Comparison of ENCODE assay signal across 13 cellular contexts in the genomic region with DNA sequence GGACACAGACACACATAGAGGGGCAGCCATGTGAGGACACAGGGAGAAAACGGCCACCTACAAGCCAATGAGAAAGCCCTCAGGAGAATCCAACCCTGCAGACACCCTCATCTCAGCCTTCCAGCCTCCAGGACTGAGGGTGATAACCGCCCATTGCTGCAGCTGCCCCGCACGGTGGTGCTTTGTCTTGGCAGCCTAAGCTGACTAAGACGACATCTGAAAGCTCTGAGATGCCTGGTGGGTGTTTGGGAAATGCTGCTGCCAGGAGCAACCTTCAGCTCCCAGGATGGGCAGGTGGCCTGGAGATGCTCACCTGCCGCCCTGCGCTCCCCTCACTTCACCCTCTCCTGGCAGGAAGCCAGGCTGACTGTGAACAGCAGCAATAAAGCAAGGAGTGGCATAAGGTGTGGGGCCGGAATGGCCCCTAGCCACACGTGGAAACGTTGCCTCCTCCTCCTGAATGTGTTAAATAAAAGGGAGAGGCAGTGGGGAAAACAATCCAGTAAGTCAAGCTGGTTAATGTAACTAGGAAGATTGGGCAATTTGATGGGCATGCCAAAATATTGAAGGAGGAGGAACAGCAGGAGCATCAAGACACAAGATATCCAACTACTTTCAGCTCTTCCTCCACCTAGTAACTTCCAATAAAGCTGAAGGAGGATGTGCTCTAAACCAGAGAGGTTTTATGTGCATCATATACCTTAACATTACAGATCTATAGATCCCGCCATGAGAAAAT.
A peak's percentile ranks its signal among the peaks of the same experiment; 100 is the strongest.
DNase-seq lines count a peak whose midpoint lies in the region; ATAC-seq and TF ChIP-seq lines count a peak whose summit lies in the region.
"Had no signal": no experiment of that assay in that cellular context is flagged by ENCODE, and none has a peak within 500 bp of the region (broad histone marks: within the 10 kb centered on the region; RNA-seq: fewer than 3 reads in every experiment).

No MANE protein-coding gene starts in this region.

- TF ChIP-seq RAD21 in liver (IDR thresholded peaks at IDR 0.05) = no peak

- intact Hi-C loops in left ventricle myocardium inferior (cut with micrococcal nuclease) = no loop called here
- intact Hi-C loops in left cardiac atrium (cut with DNase I) = no loop called here

- H2BK5ac ChIP-seq in mesenchymal stem cell (ENCODE audit: low read depth, low read length, poor library complexity, severe bottlenecking) = no peak overlapping the region

- H3K4me1 ChIP-seq in left ventricle myocardium inferior (peaks cover 58% of the 10 kb centered on the region), liver (ENCODE audit: control insufficient read depth in 4 of 4, insufficient read depth in 4 of 4, low read length in 3 of 4) (peaks cover 28 to 62% (median 51%) of the 10 kb centered on the region in 4 donors), mesenchymal stem cell (ENCODE audit: control insufficient read depth, insufficient read depth, low read depth, low read length) (peaks cover 19% of the 10 kb centered on the region)

- H4K91ac ChIP-seq in mesenchymal stem cell (ENCODE audit: low read length) = no peak overlapping the region

- peak overlapping the region in 1 of 2 experiments; percentile 25 for H3K18ac ChIP-seq in mesenchymal stem cell (ENCODE audit: low read depth in 1 of 2, low read length in 2 of 2)

- H3K27me3 ChIP-seq in left ventricle myocardium inferior (ENCODE audit: low read depth) (no peaks in the 10 kb centered on the region), liver (ENCODE audit: control insufficient read depth in 4 of 4, insufficient read depth in 4 of 4, low read length in 3 of 4) (no peaks in the 10 kb centered on the region), mesenchymal stem cell (ENCODE audit: control insufficient read depth in 1 of 2, insufficient read depth in 1 of 2, low read length in 2 of 2) (peaks cover 0 to 16% of the 10 kb centered on the region in 2 experiments)
- H3K27me3 ChIP-seq: body of pancreas, left lung had no signal

- TF ChIP-seq CTCF in left ventricle myocardium inferior (IDR thresholded peaks at IDR 0.05; ENCODE audit: borderline replicate concordance) (no peak), liver (IDR thresholded peaks at IDR 0.05; ENCODE audit: low read depth, low read length, missing input control) (no peak)

- no peak overlapping the region for H2AFZ ChIP-seq in mesenchymal stem cell (ENCODE audit: low read depth, low read length)

- H2AK5ac ChIP-seq in mesenchymal stem cell (ENCODE audit: low read length, severe bottlenecking) = no peak overlapping the region

- no peaks in the 10 kb centered on the region for H3K9me3 ChIP-seq in left ventricle myocardium inferior (replicated peaks)
- H3K9me3 ChIP-seq in liver (ENCODE audit: control insufficient read depth in 4 of 4, low read length in 3 of 4) = no peaks in the 10 kb centered on the region
- no peaks in the 10 kb centered on the region for H3K9me3 ChIP-seq in mesenchymal stem cell (ENCODE audit: control insufficient read depth, low read length)
- H3K9me3 ChIP-seq: body of pancreas, left lung had no signal

- H2BK15ac ChIP-seq in mesenchymal stem cell (ENCODE audit: low read depth, poor library complexity, severe bottlenecking) = no peak overlapping the region

- DNase-seq in left ventricle myocardium inferior = no peak
- no peak for DNase-seq in left cardiac atrium
- peak; percentile 98 for DNase-seq in NCI-H69 (lab: John Stamatoyannopoulos, UW)
- DNase-seq in SIG-M5 (lab: John Stamatoyannopoulos, UW) = no peak
- DNase-seq in mesenchymal stem cell = no peak
- no peak for DNase-seq in DMS79 (lab: John Stamatoyannopoulos, UW)
- DNase-seq: activated CD4-positive, alpha-beta T cell treated with anti-CD3 and anti-CD28 coated beads, Interleukin-2, amount 50 U/mL, for 4 hours; left lung; PC-3; stimulated activated CD4-positive, alpha-beta T cell treated with anti-CD3 and anti-CD28 coated beads, Interleukin-1b, Interleukin-23, amount 100 ng/mL, for 48 hours had no signal

- H3K14ac ChIP-seq in mesenchymal stem cell (ENCODE audit: low read length in 2 of 2) = no peak overlapping the region

- H2BK12ac ChIP-seq in mesenchymal stem cell (ENCODE audit: low read length in 2 of 2) = peak overlapping the region in 1 of 2 experiments; percentile 45

- H3K36me3 ChIP-seq in left ventricle myocardium inferior = no peaks in the 10 kb centered on the region
- peaks cover 0 to 13% (median 6%) of the 10 kb centered on the region in 4 donors for H3K36me3 ChIP-seq in liver (ENCODE audit: control insufficient read depth in 4 of 4, insufficient read depth in 3 of 4, low read depth in 1 of 4, low read length in 3 of 4)
- peaks cover 0 to 18% of the 10 kb centered on the region in 2 experiments for H3K36me3 ChIP-seq in mesenchymal stem cell (ENCODE audit: control insufficient read depth in 1 of 2, insufficient read depth in 2 of 2, low read depth in 1 of 2, low read length in 2 of 2)
- H3K36me3 ChIP-seq: left lung had no signal

- no peak overlapping the region for H3K4ac ChIP-seq in mesenchymal stem cell (ENCODE audit: low read depth in 1 of 2, low read length in 2 of 2)

- ATAC-seq in left cardiac atrium (no peak), HG03108 (IDR thresholded peaks at IDR 0.05; ENCODE audit: unreplicated experiment) (no peak)
- ATAC-seq: PC-3 had no signal

- H3K9ac ChIP-seq in liver (ENCODE audit: low read depth in 1 of 2, low read length in 2 of 2) (no peak overlapping the region), mesenchymal stem cell (ENCODE audit: low read length) (no peak overlapping the region)

- no peak overlapping the region for H3K23ac ChIP-seq in mesenchymal stem cell (ENCODE audit: low read length in 2 of 2)

- H4K8ac ChIP-seq in mesenchymal stem cell (ENCODE audit: low read length) = no peak overlapping the region

- H3K4me2 ChIP-seq in mesenchymal stem cell (ENCODE audit: low read length, poor library complexity, severe bottlenecking) = no peak overlapping the region

- H2BK120ac ChIP-seq in mesenchymal stem cell (ENCODE audit: low read depth, low read length) = no peak overlapping the region

- H3K4me3 ChIP-seq in left ventricle myocardium inferior = no peak overlapping the region
- H3K4me3 ChIP-seq in liver (ENCODE audit: low read depth in 1 of 3, low read length in 3 of 3) = no peak overlapping the region
- H3K4me3 ChIP-seq in mesenchymal stem cell (ENCODE audit: insufficient read depth in 1 of 2, low read depth in 1 of 2, low read length in 2 of 2) = no peak overlapping the region
- H3K4me3 ChIP-seq: body of pancreas, left lung had no signal

- 67% methylated on average over 11 of the region's 11 CpGs for WGBS in liver
- 89% methylated on average over 8 of the region's 11 CpGs for WGBS in mesenchymal stem cell

- peak overlapping the region; percentile 79 for H3K27ac ChIP-seq in left ventricle myocardium inferior (replicated peaks)
- H3K27ac ChIP-seq in liver (ENCODE audit: low read depth in 1 of 2, low read length in 2 of 2) = peak overlapping the region; percentile 26 to 48
- no peak overlapping the region for H3K27ac ChIP-seq in mesenchymal stem cell (ENCODE audit: low read length, poor library complexity, severe bottlenecking)
- H3K27ac ChIP-seq: left lung had no signal

- H3K79me1 ChIP-seq in mesenchymal stem cell (replicated peaks; ENCODE audit: low read length, poor library complexity, severe bottlenecking) = peaks cover 44% of the 10 kb centered on the region

TF ChIP-seq in liver, 16 proteins besides CTCF, POLR2A, EP300 and RAD21:
- no peak for TF ChIP-seq SP1 (IDR thresholded peaks at IDR 0.05)
- peak in 1 of 2 donors; percentile 25 for TF ChIP-seq RXRA (IDR thresholded peaks at IDR 0.05)
- TF ChIP-seq HNF4A (conservative IDR thresholded peaks at IDR 0.05) = peak in 1 of 2 donors; percentile 11
